17 cellular contexts compared by ENCODE assay signal in genomic region chr17:40483679-40484078, GRCh38. TPM values are rescaled to one million over a fixed set of nuclear protein-coding genes. Genes with fewer than 3 reads are reported as not detected.
DNase-seq lines count a peak whose midpoint lies in the region; ATAC-seq and TF ChIP-seq lines count a peak whose summit lies in the region.
"Had no signal": no experiment of that assay in that cellular context is flagged by ENCODE, and none has a peak within 500 bp of the region (broad histone marks: within the 10 kb centered on the region; RNA-seq: fewer than 3 reads in every experiment).

No MANE protein-coding gene starts in this region.

- POLR2A ChIA-PET in activated CD4-positive, alpha-beta memory T cell treated with anti-CD3 and anti-CD28 coated beads, Interleukin-2, amount 10 ng/mL, durations not matched to agents 7 days and 5 days (lab: Charles Lee): interaction anchor here (3.7 kb wide), 1 partner anchor 33 kb away, joined by 15 read pairs; no protein-coding TSS in a partner anchor

- no peaks in the 10 kb centered on the region for H3K27me3 Mint-ChIP-seq in natural killer cell (ENCODE audit: low read depth in 2 of 2)
- H3K27me3 Mint-ChIP-seq in natural killer cell treated with Interleukin-12 subunit alpha and Interleukin-12 subunit beta and Interleukin-15 and Interleukin-18, amount 100 ng/mL, for 72 hours: peaks cover 0 to 6% of the 10 kb centered on the region in 2 donors
- H3K27me3 Mint-ChIP-seq in activated CD4-positive, alpha-beta memory T cell treated with anti-CD3 and anti-CD28 coated beads, Interleukin-2, amount 10 ng/mL, durations not matched to agents 7 days and 5 days: peaks cover 6% of the 10 kb centered on the region

- H3K9me2 ChIP-seq in hepatocyte (replicated peaks; ENCODE audit: insufficient read depth): no peaks in the 10 kb centered on the region

- intact Hi-C loops in natural killer cell (cut with micrococcal nuclease) (no loop called here), Right ventricle myocardium inferior (cut with DNase I) (no loop called here)

- no peaks in the 10 kb centered on the region for H3K9me3 ChIP-seq in hepatocyte (ENCODE audit: low read depth)
- H3K9me3 ChIP-seq: esophagus muscularis mucosa, heart left ventricle had no signal

- no peaks in the 10 kb centered on the region for H3K36me3 ChIP-seq in hepatocyte (replicated peaks; ENCODE audit: insufficient read depth, low read depth)
- H3K36me3 ChIP-seq: esophagus muscularis mucosa, heart left ventricle had no signal

- H2AFZ ChIP-seq in hepatocyte: no peak overlapping the region

- H3K79me2 ChIP-seq in hepatocyte: no peaks in the 10 kb centered on the region

- CTCF ChIA-PET in activated CD4-positive, alpha-beta memory T cell treated with anti-CD3 and anti-CD28 coated beads, Interleukin-2, amount 10 ng/mL, durations not matched to agents 7 days and 5 days (lab: Charles Lee): interaction anchor here (0.8 to 1.2 kb wide), 3 partner anchors 11 to 77 kb away, joined by 3 read pairs; no protein-coding TSS in a partner anchor

- DNase-seq in natural killer cell: no peak
- no peak for DNase-seq in natural killer cell treated with Interleukin-12 subunit alpha and Interleukin-12 subunit beta and Interleukin-15 and Interleukin-18, amount 100 ng/mL, for 72 hours (ENCODE audit: low spot score)
- DNase-seq in activated CD4-positive, alpha-beta memory T cell treated with anti-CD3 and anti-CD28 coated beads, Interleukin-2, amount 10 ng/mL, durations not matched to agents 7 days and 5 days: no peak
- peak; percentile 47 for DNase-seq in hepatocyte (ENCODE audit: low spot score)
- DNase-seq in GM19238 (ENCODE audit: insufficient read length, low spot score): no peak
- DNase-seq in HUDEP-2 (lab: John Stamatoyannopoulos, UW; ENCODE audit: unreplicated experiment in 76 of 76): no peak
- no peak for DNase-seq in germinal center (ENCODE audit: low spot score)
- DNase-seq in Right ventricle myocardium inferior (ENCODE audit: missing footprints): no peak
- DNase-seq: activated CD8-positive, alpha-beta memory T cell treated with anti-CD3 and anti-CD28 coated beads for 24 hours; AML-193; NCI-H1417 treated with DMSO at 0.1 percent for 48 hours had no signal

- no peak for TF ChIP-seq CTCF in natural killer cell (IDR thresholded peaks at IDR 0.05)
- no peak for TF ChIP-seq CTCF in hepatocyte (IDR thresholded peaks at IDR 0.05; ENCODE audit: poor library complexity)

- no peaks in the 10 kb centered on the region for H3K27me3 ChIP-seq in hepatocyte
- H3K27me3 ChIP-seq: esophagus muscularis mucosa, heart left ventricle had no signal

- no peaks in the 10 kb centered on the region for H3K9me3 Mint-ChIP-seq in natural killer cell
- no peaks in the 10 kb centered on the region for H3K9me3 Mint-ChIP-seq in natural killer cell treated with Interleukin-12 subunit alpha and Interleukin-12 subunit beta and Interleukin-15 and Interleukin-18, amount 100 ng/mL, for 72 hours
- no peaks in the 10 kb centered on the region for H3K9me3 Mint-ChIP-seq in activated CD4-positive, alpha-beta memory T cell treated with anti-CD3 and anti-CD28 coated beads, Interleukin-2, amount 10 ng/mL, durations not matched to agents 7 days and 5 days
- H3K9me3 Mint-ChIP-seq: mesothelial cell of epicardium had no signal

- no peak for ATAC-seq in natural killer cell
- no peak for ATAC-seq in natural killer cell treated with Interleukin-12 subunit alpha and Interleukin-12 subunit beta and Interleukin-15 and Interleukin-18, amount 100 ng/mL, for 72 hours
- no peak for ATAC-seq in Right ventricle myocardium inferior
- ATAC-seq: heart left ventricle had no signal

- 53% methylated on average over 4 of the region's 4 CpGs for WGBS in hepatocyte (ENCODE audit: low lambda C conversion rate, missing lambda C conversion rate)

- H3K36me3 Mint-ChIP-seq in natural killer cell: no peaks in the 10 kb centered on the region
- H3K36me3 Mint-ChIP-seq in natural killer cell treated with Interleukin-12 subunit alpha and Interleukin-12 subunit beta and Interleukin-15 and Interleukin-18, amount 100 ng/mL, for 72 hours: no peaks in the 10 kb centered on the region
- peaks cover 14% of the 10 kb centered on the region for H3K36me3 Mint-ChIP-seq in activated CD4-positive, alpha-beta memory T cell treated with anti-CD3 and anti-CD28 coated beads, Interleukin-2, amount 10 ng/mL, durations not matched to agents 7 days and 5 days (ENCODE audit: low read depth)
- H3K36me3 Mint-ChIP-seq: mesothelial cell of epicardium had no signal

- no peaks in the 10 kb centered on the region for H4K20me1 ChIP-seq in hepatocyte (ENCODE audit: insufficient read depth, poor library complexity, severe bottlenecking)

- no peak overlapping the region for H3K4me3 Mint-ChIP-seq in natural killer cell
- no peak overlapping the region for H3K4me3 Mint-ChIP-seq in natural killer cell treated with Interleukin-12 subunit alpha and Interleukin-12 subunit beta and Interleukin-15 and Interleukin-18, amount 100 ng/mL, for 72 hours
- H3K4me3 Mint-ChIP-seq in activated CD4-positive, alpha-beta memory T cell treated with anti-CD3 and anti-CD28 coated beads, Interleukin-2, amount 10 ng/mL, durations not matched to agents 7 days and 5 days: no peak overlapping the region
- H3K4me3 Mint-ChIP-seq: mesothelial cell of epicardium had no signal

- no peak overlapping the region for H3K4me3 ChIP-seq in hepatocyte
- H3K4me3 ChIP-seq: esophagus muscularis mucosa, heart left ventricle had no signal

- H3K4me2 ChIP-seq in hepatocyte: no peak overlapping the region

- H3K27ac ChIP-seq in hepatocyte: no peak overlapping the region
- H3K27ac ChIP-seq: esophagus muscularis mucosa, heart left ventricle had no signal

- H3K4me1 ChIP-seq in hepatocyte (ENCODE audit: insufficient read depth): peaks cover 20% of the 10 kb centered on the region

- H3K27ac Mint-ChIP-seq in natural killer cell: peak overlapping the region; percentile 17 to 65
- peak overlapping the region in 1 of 2 donors; percentile 24 for H3K27ac Mint-ChIP-seq in natural killer cell treated with Interleukin-12 subunit alpha and Interleukin-12 subunit beta and Interleukin-15 and Interleukin-18, amount 100 ng/mL, for 72 hours
- peak overlapping the region; percentile 54 for H3K27ac Mint-ChIP-seq in activated CD4-positive, alpha-beta memory T cell treated with anti-CD3 and anti-CD28 coated beads, Interleukin-2, amount 10 ng/mL, durations not matched to agents 7 days and 5 days
- H3K27ac Mint-ChIP-seq: mesothelial cell of epicardium had no signal

- H3K4me1 Mint-ChIP-seq in natural killer cell: peaks cover 36 to 73% of the 10 kb centered on the region in 2 donors
- peaks cover 39 to 52% of the 10 kb centered on the region in 2 donors for H3K4me1 Mint-ChIP-seq in natural killer cell treated with Interleukin-12 subunit alpha and Interleukin-12 subunit beta and Interleukin-15 and Interleukin-18, amount 100 ng/mL, for 72 hours (ENCODE audit: low read depth in 2 of 2)
- H3K4me1 Mint-ChIP-seq in activated CD4-positive, alpha-beta memory T cell treated with anti-CD3 and anti-CD28 coated beads, Interleukin-2, amount 10 ng/mL, durations not matched to agents 7 days and 5 days: peaks cover 96% of the 10 kb centered on the region

RNA-seq across cellular contexts. Expression of gene TNS4, which starts 17.7 kb away (rescaled TPM):
- total RNA-seq in natural killer cell (1 to 10 TPM in 1 of 3 donors, under 1 TPM in 2; 0.65 to 1.8 (median 0.94) TPM), hepatocyte (not detected in 2 replicates), Right ventricle myocardium inferior (not detected)
- 1 to 10 TPM in 1 of 2 donors, under 1 TPM in 1; 0.76 to 2.9 TPM for total RNA-seq in natural killer cell treated with Interleukin-12 subunit alpha and Interleukin-12 subunit beta and Interleukin-15 and Interleukin-18, amount 100 ng/mL, for 72 hours
- total RNA-seq in activated CD4-positive, alpha-beta memory T cell treated with anti-CD3 and anti-CD28 coated beads, Interleukin-2, amount 10 ng/mL, durations not matched to agents 7 days and 5 days: 10 to 100 TPM in 1 of 2 experiments, 1 to 10 TPM in 1; 9.5 to 12.7 TPM
- polyA plus RNA-seq in hepatocyte: 0.07 TPM in 2 replicates
- total RNA-seq: dermis microvascular lymphatic vessel endothelial cell, esophagus muscularis mucosa, LHCN-M2, mesothelial cell of epicardium, temporal lobe had no signal
- polyA plus RNA-seq: heart left ventricle had no signal

RNA-seq across cellular contexts. Expression of gene IGFBP4, which starts 40.4 kb away (rescaled TPM):
- total RNA-seq in natural killer cell (1 to 10 TPM; 2.1 to 8.1 (median 2.8) TPM), hepatocyte (44.9 and 48.2 TPM in 2 replicates), Right ventricle myocardium inferior (228 TPM)
- under 1 TPM; 0.59 to 0.88 TPM for total RNA-seq in natural killer cell treated with Interleukin-12 subunit alpha and Interleukin-12 subunit beta and Interleukin-15 and Interleukin-18, amount 100 ng/mL, for 72 hours
- 10 to 100 TPM; 27.1 to 28.4 TPM for total RNA-seq in activated CD4-positive, alpha-beta memory T cell treated with anti-CD3 and anti-CD28 coated beads, Interleukin-2, amount 10 ng/mL, durations not matched to agents 7 days and 5 days
- polyA plus RNA-seq in hepatocyte: 149 and 183 TPM in 2 replicates
